In the genomic region with DNA sequence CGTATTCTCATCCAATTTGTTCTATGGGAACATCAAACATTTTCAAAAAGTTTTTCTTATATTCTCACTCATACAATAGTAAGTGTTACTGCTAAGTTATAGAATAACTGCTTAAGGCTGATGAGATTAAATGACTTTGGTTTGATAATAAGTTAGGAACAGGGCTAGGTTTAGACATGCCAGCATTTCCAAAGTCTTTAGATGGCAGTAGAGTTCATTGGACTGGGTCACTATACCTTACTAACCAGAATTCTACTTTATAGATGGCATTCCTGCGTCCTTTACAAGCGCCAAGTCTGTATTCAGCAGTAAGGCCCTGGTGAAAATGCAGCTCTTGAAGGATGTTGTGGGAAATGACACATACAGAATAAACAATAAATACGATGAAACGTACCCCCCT, we compare ENCODE assay signal across 2 cellular contexts.
TF ChIP-seq lines count a peak whose summit lies in the region.

No MANE protein-coding gene starts in this region.

TF ChIP-seq in GM23338, 12 proteins besides CTCF, POLR2A, EP300 and RAD21 (continued from another document):
- TF ChIP-seq NANOG (IDR thresholded peaks at IDR 0.05; ENCODE audit: borderline replicate concordance) (no peak), CREB1 (CRISPR knock-in tag; IDR thresholded peaks at IDR 0.05; ENCODE audit: low read depth) (no peak), ETS1 (IDR thresholded peaks at IDR 0.05) (no peak), ZNF114 (CRISPR knock-in tag; IDR thresholded peaks at IDR 0.05) (no peak), ZNF331 (CRISPR knock-in tag; IDR thresholded peaks at IDR 0.05; ENCODE audit: low read depth) (no peak), POLR2AphosphoS5 (IDR thresholded peaks at IDR 0.05; ENCODE audit: low read depth) (no peak), ZNF462 (CRISPR knock-in tag; IDR thresholded peaks at IDR 0.05) (no peak), EZH2 (IDR thresholded peaks at IDR 0.05; ENCODE audit: low read depth, unreplicated experiment) (no peak)
- TF ChIP-seq, protein P1, sequence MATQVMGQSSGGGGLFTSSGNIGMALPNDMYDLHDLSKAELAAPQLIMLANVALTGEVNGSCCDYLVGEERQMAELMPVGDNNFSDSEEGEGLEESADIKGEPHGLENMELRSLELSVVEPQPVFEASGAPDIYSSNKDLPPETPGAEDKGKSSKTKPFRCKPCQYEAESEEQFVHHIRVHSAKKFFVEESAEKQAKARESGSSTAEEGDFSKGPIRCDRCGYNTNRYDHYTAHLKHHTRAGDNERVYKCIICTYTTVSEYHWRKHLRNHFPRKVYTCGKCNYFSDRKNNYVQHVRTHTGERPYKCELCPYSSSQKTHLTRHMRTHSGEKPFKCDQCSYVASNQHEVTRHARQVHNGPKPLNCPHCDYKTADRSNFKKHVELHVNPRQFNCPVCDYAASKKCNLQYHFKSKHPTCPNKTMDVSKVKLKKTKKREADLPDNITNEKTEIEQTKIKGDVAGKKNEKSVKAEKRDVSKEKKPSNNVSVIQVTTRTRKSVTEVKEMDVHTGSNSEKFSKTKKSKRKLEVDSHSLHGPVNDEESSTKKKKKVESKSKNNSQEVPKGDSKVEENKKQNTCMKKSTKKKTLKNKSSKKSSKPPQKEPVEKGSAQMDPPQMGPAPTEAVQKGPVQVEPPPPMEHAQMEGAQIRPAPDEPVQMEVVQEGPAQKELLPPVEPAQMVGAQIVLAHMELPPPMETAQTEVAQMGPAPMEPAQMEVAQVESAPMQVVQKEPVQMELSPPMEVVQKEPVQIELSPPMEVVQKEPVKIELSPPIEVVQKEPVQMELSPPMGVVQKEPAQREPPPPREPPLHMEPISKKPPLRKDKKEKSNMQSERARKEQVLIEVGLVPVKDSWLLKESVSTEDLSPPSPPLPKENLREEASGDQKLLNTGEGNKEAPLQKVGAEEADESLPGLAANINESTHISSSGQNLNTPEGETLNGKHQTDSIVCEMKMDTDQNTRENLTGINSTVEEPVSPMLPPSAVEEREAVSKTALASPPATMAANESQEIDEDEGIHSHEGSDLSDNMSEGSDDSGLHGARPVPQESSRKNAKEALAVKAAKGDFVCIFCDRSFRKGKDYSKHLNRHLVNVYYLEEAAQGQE (IDR thresholded peaks at IDR 0.05; ENCODE audit: unreplicated experiment): no peak
TF ChIP-seq in GM23338: peak in this region for 0.

TF ChIP-seq in Ishikawa, 13 proteins besides CTCF, POLR2A, EP300 and RAD21 (continued from another document):
- TF ChIP-seq TEAD4 (IDR thresholded peaks at IDR 0.05): no peak
- no peak for TF ChIP-seq EGR1 (IDR thresholded peaks at IDR 0.05)
- TF ChIP-seq NFIC (IDR thresholded peaks at IDR 0.05): no peak
- no peak for TF ChIP-seq TCF12 (IDR thresholded peaks at IDR 0.05; ENCODE audit: low read depth)
- no peak for TF ChIP-seq FOXM1 (IDR thresholded peaks at IDR 0.05; ENCODE audit: borderline replicate concordance, low read depth)
- TF ChIP-seq, protein P1 (IDR thresholded peaks at IDR 0.05; ENCODE audit: low read depth): no peak
- TF ChIP-seq, protein P2, sequence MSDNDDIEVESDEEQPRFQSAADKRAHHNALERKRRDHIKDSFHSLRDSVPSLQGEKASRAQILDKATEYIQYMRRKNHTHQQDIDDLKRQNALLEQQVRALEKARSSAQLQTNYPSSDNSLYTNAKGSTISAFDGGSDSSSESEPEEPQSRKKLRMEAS (IDR thresholded peaks at IDR 0.05): no peak
- no peak for TF ChIP-seq USF1 (IDR thresholded peaks at IDR 0.05)
- no peak for TF ChIP-seq TAF1 (IDR thresholded peaks at IDR 0.05; ENCODE audit: low read depth)
- TF ChIP-seq ZBTB7A (IDR thresholded peaks at IDR 0.05; ENCODE audit: low read depth): no peak
